8 cellular contexts compared by ENCODE assay signal in the genomic region with DNA sequence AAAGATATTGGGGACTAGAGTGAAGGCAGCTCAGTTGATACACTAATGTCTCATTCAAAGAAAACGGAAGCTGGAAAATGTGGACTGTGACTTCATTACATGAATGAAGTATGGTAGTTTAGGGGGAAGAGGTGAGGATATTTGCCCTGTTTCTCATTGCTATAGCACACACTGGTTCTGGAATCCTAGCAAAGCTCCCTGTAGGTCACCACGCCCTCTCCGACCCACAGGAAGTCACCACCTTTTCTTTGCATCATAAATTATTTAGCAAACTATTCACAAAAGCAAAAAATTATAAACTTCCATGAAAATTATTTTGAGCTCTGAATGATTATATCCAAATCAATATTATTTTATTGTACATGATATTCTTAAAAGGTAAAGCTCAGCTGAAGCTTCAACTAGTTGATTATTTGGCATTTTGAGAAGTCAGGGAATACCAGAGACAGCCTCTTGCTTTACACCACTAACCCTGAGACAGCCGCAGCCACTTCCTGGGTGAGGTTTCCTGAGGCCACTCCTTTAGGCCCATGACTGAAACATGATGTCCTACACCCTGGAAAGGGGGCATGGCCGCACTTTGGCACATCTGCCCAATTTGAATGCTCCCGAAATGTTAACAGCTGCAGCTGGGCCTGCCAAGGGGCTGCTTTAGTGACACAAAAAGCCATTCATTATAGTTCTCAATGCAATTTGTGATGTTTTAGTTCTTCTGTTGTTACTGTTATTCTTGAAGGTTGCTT. TPM values are rescaled to one million over a fixed set of nuclear protein-coding genes. Genes with fewer than 3 reads are reported as not detected.
DNase-seq lines count a peak whose midpoint lies in the region; ATAC-seq, FAIRE-seq and TF ChIP-seq lines count a peak whose summit lies in the region.

No MANE protein-coding gene starts in this region.

- TF ChIP-seq CTCF in GM12865 (IDR thresholded peaks at IDR 0.05; ENCODE audit: insufficient read depth, low read depth, low read length, missing control alignments): no peak
- no peak for TF ChIP-seq CTCF in RWPE1 (conservative IDR thresholded peaks at IDR 0.05; ENCODE audit: low read depth)
- no peak for TF ChIP-seq CTCF in bronchial epithelial cell (IDR thresholded peaks at IDR 0.05; ENCODE audit: insufficient read depth, low read length, severe bottlenecking)
- no peak for TF ChIP-seq CTCF in osteoblast (IDR thresholded peaks at IDR 0.05; ENCODE audit: extremely low read depth, low read depth, low read length)

- no peaks in the 10 kb centered on the region for H3K27me3 ChIP-seq in bronchial epithelial cell (ENCODE audit: control insufficient read depth, insufficient read depth, low read length)
- no peaks in the 10 kb centered on the region for H3K27me3 ChIP-seq in osteoblast (ENCODE audit: insufficient read depth, low read length)
- H3K27me3 ChIP-seq in HAP-1 (ENCODE audit: low read depth): no peaks in the 10 kb centered on the region

- H3K4me2 ChIP-seq in osteoblast (ENCODE audit: insufficient read depth, low read length): no peak overlapping the region

- peak overlapping the region; percentile 88 for H2AFZ ChIP-seq in osteoblast (ENCODE audit: low read length)

- in situ Hi-C loops in HAP-1 (cut with MboI; ENCODE audit: low sequenced_read_pairs): no loop called here

- FAIRE-seq in bronchial epithelial cell (lab: Jason Lieb, UNC): no peak

- no peaks in the 10 kb centered on the region for H3K4me1 ChIP-seq in osteoblast (ENCODE audit: insufficient read depth, low read length)
- no peaks in the 10 kb centered on the region for H3K4me1 ChIP-seq in HAP-1

- H3K36me3 ChIP-seq in bronchial epithelial cell (ENCODE audit: control insufficient read depth, insufficient read depth, low read length) (no peaks in the 10 kb centered on the region), osteoblast (ENCODE audit: insufficient read depth, low read length) (no peaks in the 10 kb centered on the region), HAP-1 (replicated peaks) (no peaks in the 10 kb centered on the region)

- peak; percentile 44 for DNase-seq in GM12865 (ENCODE audit: low read depth)
- DNase-seq in RWPE1 (ENCODE audit: low spot score): no peak
- peak; percentile 54 for DNase-seq in bronchial epithelial cell (ENCODE audit: low read depth)
- no peak for DNase-seq in osteoblast (ENCODE audit: insufficient read length, low spot score, missing footprints)
- no peak for DNase-seq in NCI-H187 (lab: John Stamatoyannopoulos, UW)
- no peak for DNase-seq in HAP-1 (ENCODE audit: low spot score in 2 of 2)
- no peak for DNase-seq in NCI-H1105 treated with DMSO at 0.1 percent for 48 hours (lab: John Stamatoyannopoulos, UW)

- H3K79me2 ChIP-seq in osteoblast (ENCODE audit: insufficient read depth, low read length): no peaks in the 10 kb centered on the region

- H3K27ac ChIP-seq in RWPE1: peak overlapping the region; percentile 81
- no peak overlapping the region for H3K27ac ChIP-seq in osteoblast (ENCODE audit: low read depth, low read length)

- no peaks in the 10 kb centered on the region for H4K20me1 ChIP-seq in osteoblast (ENCODE audit: insufficient read depth, low read length)

- ATAC-seq in HG02588 (IDR thresholded peaks at IDR 0.05; ENCODE audit: unreplicated experiment): no peak

- POLR2A ChIA-PET in RWPE1 (lab: Yijun Ruan, JAX; ENCODE audit: low non-redundant PET): no interaction called here

- no peaks in the 10 kb centered on the region for H3K9me3 ChIP-seq in osteoblast (ENCODE audit: low read depth, low read length)
- 0 out of 2 replicates have a peak, but pooled peaks cover 3% of the 10 kb centered on the region for H3K9me3 ChIP-seq in HAP-1

- CTCF ChIA-PET in RWPE1 (lab: Yijun Ruan, JAX): interaction anchor here (0.5 kb wide), 1 partner anchor 1584 kb away, joined by 3 read pairs; no protein-coding TSS in a partner anchor

- H3K4me3 ChIP-seq in GM12865 (ENCODE audit: low read depth, low read length): no peak overlapping the region
- H3K4me3 ChIP-seq in bronchial epithelial cell (ENCODE audit: low read depth, low read length): no peak overlapping the region
- H3K4me3 ChIP-seq in osteoblast (ENCODE audit: insufficient read depth, low read length): no peak overlapping the region
- H3K4me3 ChIP-seq in HAP-1: no peak overlapping the region

RNA-seq across cellular contexts. Expression of a gene that starts 50.0 kb away (rescaled TPM):
- total RNA-seq in bronchial epithelial cell: 11.3 and 19.5 TPM in 2 replicates
- total RNA-seq in osteoblast: 11.2 and 11.9 TPM in 2 replicates

Comparison
In these comparisons a context has a peak if more than half of its experiments do, and no peak if none do; other contexts are left out.
1. DNase-seq: peak in GM12865 (single experiment) and bronchial epithelial cell (single experiment); none in RWPE1 (single experiment), osteoblast (single experiment), NCI-H187 (0 of 2), HAP-1 (0 of 2) and NCI-H1105 treated with DMSO at 0.1 percent for 48 hours (single experiment).